ENCODE assay signal across 8 cellular contexts in the genomic region with DNA sequence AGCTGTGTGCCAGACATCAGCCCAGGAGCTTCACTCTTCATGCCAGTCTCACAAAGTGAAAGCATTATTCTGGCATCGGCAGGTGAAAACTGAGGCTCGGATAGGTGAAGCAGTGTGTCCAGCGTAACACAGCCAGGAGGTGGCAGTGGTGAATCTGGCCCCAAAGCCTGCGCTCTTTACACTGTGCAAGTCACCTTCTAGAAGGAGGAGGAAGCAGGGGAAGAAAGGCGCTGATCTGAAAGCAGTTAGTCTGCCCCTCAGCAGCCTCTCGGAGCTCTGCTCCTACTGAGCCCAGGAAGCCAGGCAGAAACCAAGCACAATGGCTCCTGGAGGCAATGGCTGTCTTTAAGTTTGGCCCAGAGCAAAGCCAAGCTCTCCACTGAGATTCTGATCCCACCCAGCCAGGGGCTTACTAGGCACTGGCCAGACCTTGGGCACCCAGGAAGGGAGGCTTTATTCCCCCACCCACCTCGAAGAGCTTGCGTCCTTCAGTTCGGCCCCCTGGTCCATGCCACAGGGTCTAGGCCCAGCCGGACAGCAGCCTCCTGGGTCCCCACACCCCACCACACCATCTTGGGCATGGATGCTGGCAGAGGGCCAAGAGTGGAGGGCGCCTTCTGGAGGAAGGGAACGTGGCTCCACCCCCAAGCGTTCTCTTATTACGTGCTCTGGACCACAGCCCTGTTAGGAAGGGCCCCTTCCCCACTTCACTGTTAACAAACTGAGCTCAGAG.
A peak's percentile ranks its signal among the peaks of the same experiment; 100 is the strongest.
DNase-seq lines count a peak whose midpoint lies in the region; ATAC-seq, FAIRE-seq and TF ChIP-seq lines count a peak whose summit lies in the region.

No MANE protein-coding gene starts in this region.

- H4K20me1 ChIP-seq in SK-N-SH (ENCODE audit: insufficient read depth) = no peaks in the 10 kb centered on the region

- no peaks in the 10 kb centered on the region for H3K79me2 ChIP-seq in SK-N-SH (ENCODE audit: insufficient read depth)

- H3K27me3 ChIP-seq in SK-N-SH (ENCODE audit: insufficient read depth) (no peaks in the 10 kb centered on the region), pancreas (no peaks in the 10 kb centered on the region)

- H3F3A ChIP-seq in SK-N-SH (replicated peaks; ENCODE audit: insufficient read depth) = no peaks in the 10 kb centered on the region

- TF ChIP-seq CTCF in SK-N-SH (IDR thresholded peaks at IDR 0.05) = no peak
- no peak for TF ChIP-seq CTCF in pancreas (IDR thresholded peaks at IDR 0.05)

- intact Hi-C loops in pancreas (cut with DNase I) = no loop called here

- no peak overlapping the region for H2AFZ ChIP-seq in SK-N-SH (ENCODE audit: low read depth)

- FAIRE-seq in pancreas (lab: Jason Lieb, UNC) = no peak

- no peaks in the 10 kb centered on the region for H3K9me3 ChIP-seq in SK-N-SH
- no peaks in the 10 kb centered on the region for H3K9me3 ChIP-seq in pancreas

- ATAC-seq in SK-N-SH treated with all-trans-retinoic acid at 6 μM for 48 hours = no peak
- ATAC-seq in GM21381 (IDR thresholded peaks at IDR 0.05; ENCODE audit: unreplicated experiment) = peak; percentile 70
- ATAC-seq in pancreas = peak; percentile 70 to 92 (median 80)
- no peak for ATAC-seq in HG02840 (IDR thresholded peaks at IDR 0.05; ENCODE audit: low FRiP score, unreplicated experiment)
- no peak for ATAC-seq in HG03045 (IDR thresholded peaks at IDR 0.05; ENCODE audit: unreplicated experiment)

- H3K4me3 ChIP-seq in SK-N-SH (ENCODE audit: low read depth in 2 of 2, low read length in 1 of 2) (no peak overlapping the region), pancreas (no peak overlapping the region)

- TF ChIP-seq EP300 in SK-N-SH (IDR thresholded peaks at IDR 0.05; ENCODE audit: borderline replicate concordance in 1 of 2, low read depth in 1 of 2, low read length in 1 of 2) = no peak

- CTCF ChIA-PET in SK-N-SH (lab: Yijun Ruan, JAX) = interaction anchor here (0.6 to 5.3 kb wide), 19 partner anchors 8 to 124 kb away, joined by 3 to 32 read pairs (median 4); partner anchors contain the start of gene GRID1

- TF ChIP-seq RAD21 in SK-N-SH (IDR thresholded peaks at IDR 0.05; ENCODE audit: low read length) = peak; percentile 63

- POLR2A ChIA-PET in SK-N-SH (lab: Yijun Ruan, JAX) = interaction anchor here (1.0 kb wide), 1 partner anchor 25 kb away, joined by 3 read pairs; no protein-coding TSS in a partner anchor

- no peak overlapping the region for H3K27ac ChIP-seq in SK-N-SH (ENCODE audit: low read depth in 2 of 2, low read length in 1 of 2)
- H3K27ac ChIP-seq in caudate nucleus (ENCODE audit: low read depth, low read length) = peak overlapping the region; percentile 95
- no peak overlapping the region for H3K27ac ChIP-seq in pancreas

- H3K4me1 ChIP-seq in SK-N-SH (ENCODE audit: control insufficient read depth in 1 of 2, insufficient read depth in 2 of 2, low read depth in 1 of 2, low read length in 1 of 2) = peaks cover 0 to 54% of the 10 kb centered on the region in 2 experiments; a peak in 2 of 4 replicates
- no peaks in the 10 kb centered on the region for H3K4me1 ChIP-seq in pancreas

- no peak overlapping the region for H3K4me2 ChIP-seq in SK-N-SH

- WGBS in SK-N-SH (ENCODE audit: low lambda C conversion rate) = 55% methylated on average over 11 of the region's 14 CpGs
- 47 to 52% methylated on average over 14 of the region's 14 CpGs for WGBS in pancreas, 2 donors

- no peaks in the 10 kb centered on the region for H3K9me2 ChIP-seq in SK-N-SH

- H3K9ac ChIP-seq in SK-N-SH = no peak overlapping the region

- H3K36me3 ChIP-seq in SK-N-SH (replicated peaks in 1 of 2; ENCODE audit: control insufficient read depth in 1 of 2, insufficient read depth in 2 of 2, low read length in 1 of 2) (no peaks in the 10 kb centered on the region), pancreas (no peaks in the 10 kb centered on the region)

- DNase-seq in SK-N-SH = no peak
- peak; percentile 52 for DNase-seq in MV-4-11 (lab: John Stamatoyannopoulos, UW)
- peak in 36 of 61 donors; percentile 12 to 72 (median 47) for DNase-seq in caudate nucleus (lab: John Stamatoyannopoulos, UW)
- peak in 5 of 6 donors; percentile 13 to 71 (median 27) for DNase-seq in pancreas

TF ChIP-seq in SK-N-SH, 30 proteins besides CTCF, POLR2A, EP300 and RAD21:
- TF ChIP-seq SMC3 (IDR thresholded peaks at IDR 0.05; ENCODE audit: low read depth, low read length) (peak; percentile 23; the same call in 1 of the 2 replicates), SIN3A (IDR thresholded peaks at IDR 0.05; ENCODE audit: borderline replicate concordance, low read depth, low read length) (no peak)

TF ChIP-seq in SK-N-SH treated with all-trans-retinoic acid at 6 μM for 48 hours, 23 proteins besides CTCF, POLR2A, EP300 and RAD21:
- TF ChIP-seq, protein P1, sequence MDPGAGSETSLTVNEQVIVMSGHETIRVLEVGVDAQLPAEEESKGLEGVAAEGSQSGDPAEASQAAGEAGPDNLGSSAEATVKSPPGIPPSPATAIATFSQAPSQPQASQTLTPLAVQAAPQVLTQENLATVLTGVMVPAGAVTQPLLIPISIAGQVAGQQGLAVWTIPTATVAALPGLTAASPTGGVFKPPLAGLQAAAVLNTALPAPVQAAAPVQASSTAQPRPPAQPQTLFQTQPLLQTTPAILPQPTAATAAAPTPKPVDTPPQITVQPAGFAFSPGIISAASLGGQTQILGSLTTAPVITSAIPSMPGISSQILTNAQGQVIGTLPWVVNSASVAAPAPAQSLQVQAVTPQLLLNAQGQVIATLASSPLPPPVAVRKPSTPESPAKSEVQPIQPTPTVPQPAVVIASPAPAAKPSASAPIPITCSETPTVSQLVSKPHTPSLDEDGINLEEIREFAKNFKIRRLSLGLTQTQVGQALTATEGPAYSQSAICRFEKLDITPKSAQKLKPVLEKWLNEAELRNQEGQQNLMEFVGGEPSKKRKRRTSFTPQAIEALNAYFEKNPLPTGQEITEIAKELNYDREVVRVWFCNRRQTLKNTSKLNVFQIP (CRISPR knock-in tag; IDR thresholded peaks at IDR 0.05; ENCODE audit: borderline replicate concordance, low read depth) = no peak
- TF ChIP-seq, protein P2, sequence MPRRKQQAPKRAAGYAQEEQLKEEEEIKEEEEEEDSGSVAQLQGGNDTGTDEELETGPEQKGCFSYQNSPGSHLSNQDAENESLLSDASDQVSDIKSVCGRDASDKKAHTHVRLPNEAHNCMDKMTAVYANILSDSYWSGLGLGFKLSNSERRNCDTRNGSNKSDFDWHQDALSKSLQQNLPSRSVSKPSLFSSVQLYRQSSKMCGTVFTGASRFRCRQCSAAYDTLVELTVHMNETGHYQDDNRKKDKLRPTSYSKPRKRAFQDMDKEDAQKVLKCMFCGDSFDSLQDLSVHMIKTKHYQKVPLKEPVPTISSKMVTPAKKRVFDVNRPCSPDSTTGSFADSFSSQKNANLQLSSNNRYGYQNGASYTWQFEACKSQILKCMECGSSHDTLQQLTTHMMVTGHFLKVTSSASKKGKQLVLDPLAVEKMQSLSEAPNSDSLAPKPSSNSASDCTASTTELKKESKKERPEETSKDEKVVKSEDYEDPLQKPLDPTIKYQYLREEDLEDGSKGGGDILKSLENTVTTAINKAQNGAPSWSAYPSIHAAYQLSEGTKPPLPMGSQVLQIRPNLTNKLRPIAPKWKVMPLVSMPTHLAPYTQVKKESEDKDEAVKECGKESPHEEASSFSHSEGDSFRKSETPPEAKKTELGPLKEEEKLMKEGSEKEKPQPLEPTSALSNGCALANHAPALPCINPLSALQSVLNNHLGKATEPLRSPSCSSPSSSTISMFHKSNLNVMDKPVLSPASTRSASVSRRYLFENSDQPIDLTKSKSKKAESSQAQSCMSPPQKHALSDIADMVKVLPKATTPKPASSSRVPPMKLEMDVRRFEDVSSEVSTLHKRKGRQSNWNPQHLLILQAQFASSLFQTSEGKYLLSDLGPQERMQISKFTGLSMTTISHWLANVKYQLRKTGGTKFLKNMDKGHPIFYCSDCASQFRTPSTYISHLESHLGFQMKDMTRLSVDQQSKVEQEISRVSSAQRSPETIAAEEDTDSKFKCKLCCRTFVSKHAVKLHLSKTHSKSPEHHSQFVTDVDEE (CRISPR knock-in tag; IDR thresholded peaks at IDR 0.05) = no peak

Comparison
In these comparisons a context has a peak if more than half of its experiments do, and no peak if none do; other contexts are left out.
1. ATAC-seq: peak in GM21381 (single experiment) and pancreas (4 of 4); none in SK-N-SH treated with all-trans-retinoic acid at 6 μM for 48 hours (single experiment), HG02840 (single experiment) and HG03045 (single experiment).